18 cellular contexts compared by ENCODE assay signal in genomic region chr1:114745351-114745750, GRCh38. TPM values are rescaled to one million over a fixed set of nuclear protein-coding genes. Genes with fewer than 3 reads are reported as not detected.
DNase-seq lines count a peak whose midpoint lies in the region; ATAC-seq and FAIRE-seq lines count a peak whose summit lies in the region.
"Had no signal": no experiment of that assay in that cellular context is flagged by ENCODE, and none has a peak within 500 bp of the region (broad histone marks: within the 10 kb centered on the region; RNA-seq: fewer than 3 reads in every experiment).

No MANE protein-coding gene starts in this region.

- H3K9me3 ChIP-seq in BLaER1 treated with 17β-estradiol and CSF1 and Interleukin-3, amounts not matched to agents 10 nM and 100 nM (replicated peaks in 1 of 11) = no peaks in the 10 kb centered on the region

- no peak overlapping the region for H3K9ac ChIP-seq in BLaER1 treated with 17β-estradiol and CSF1 and Interleukin-3, amounts not matched to agents 10 nM and 100 nM

- H3K27me3 Mint-ChIP-seq in T-helper 1 cell treated with Interleukin-12 subunit alpha and Interleukin-12 subunit beta and Interleukin-4 antibody, amounts not matched to agents 30 μg/mL and 1 μg/mL, for 36 hours (ENCODE audit: low read depth) = no peaks in the 10 kb centered on the region

- no peak overlapping the region for H3K4me3 ChIP-seq in BLaER1 treated with 17β-estradiol and CSF1 and Interleukin-3, amounts not matched to agents 10 nM and 100 nM
- H3K4me3 ChIP-seq: PC-9 had no signal

- DNase-seq in A172 (ENCODE audit: low spot score) (peak; percentile 10), iris pigment epithelial cell (ENCODE audit: low read depth) (peak; percentile 16), HTR-8/SVneo (ENCODE audit: insufficient read length, low spot score) (no peak)
- DNase-seq: activated gamma-delta T cell; effector CD8-positive, alpha-beta T cell; mesenchymal stem cell; NCI-H2081; NCI-H526 treated with DMSO at 0.1 percent for 48 hours; occipital lobe; PC-9; stimulated activated CD4-positive, alpha-beta T cell treated with anti-CD3 and anti-CD28 coated beads, Interleukin-12 subunit alpha, Interleukin-12 subunit beta, amount 100 ng/mL, for 4 hours; SW 1271 had no signal

- peaks cover 98 to 100% (median 100%) of the 10 kb centered on the region in 11 experiments for H4K20me1 ChIP-seq in BLaER1 treated with 17β-estradiol and CSF1 and Interleukin-3, amounts not matched to agents 10 nM and 100 nM

- peaks cover 91 to 100% (median 99%) of the 10 kb centered on the region in 11 experiments for H3K36me3 ChIP-seq in BLaER1 treated with 17β-estradiol and CSF1 and Interleukin-3, amounts not matched to agents 10 nM and 100 nM

- peak overlapping the region; percentile 52 for H3K27ac Mint-ChIP-seq in T-helper 1 cell treated with Interleukin-12 subunit alpha and Interleukin-12 subunit beta and Interleukin-4 antibody, amounts not matched to agents 30 μg/mL and 1 μg/mL, for 36 hours

- H3K36me3 Mint-ChIP-seq in T-helper 1 cell treated with Interleukin-12 subunit alpha and Interleukin-12 subunit beta and Interleukin-4 antibody, amounts not matched to agents 30 μg/mL and 1 μg/mL, for 36 hours (ENCODE audit: low read depth) = peaks cover 51% of the 10 kb centered on the region

- no peak for FAIRE-seq in HTR-8/SVneo (lab: Jason Lieb, UNC)
- FAIRE-seq: frontal cortex had no signal

- ATAC-seq in HG03457 (IDR thresholded peaks at IDR 0.05; ENCODE audit: unreplicated experiment) = no peak
- ATAC-seq in HG03439 (IDR thresholded peaks at IDR 0.05; ENCODE audit: unreplicated experiment) = no peak

- H3K4me3 Mint-ChIP-seq in T-helper 1 cell treated with Interleukin-12 subunit alpha and Interleukin-12 subunit beta and Interleukin-4 antibody, amounts not matched to agents 30 μg/mL and 1 μg/mL, for 36 hours = no peak overlapping the region

- no peaks in the 10 kb centered on the region for H3K27me3 ChIP-seq in BLaER1 treated with 17β-estradiol and CSF1 and Interleukin-3, amounts not matched to agents 10 nM and 100 nM

- H3K4me1 Mint-ChIP-seq in T-helper 1 cell treated with Interleukin-12 subunit alpha and Interleukin-12 subunit beta and Interleukin-4 antibody, amounts not matched to agents 30 μg/mL and 1 μg/mL, for 36 hours (ENCODE audit: low read depth) = peaks cover 41% of the 10 kb centered on the region

- H3K4me1 ChIP-seq in BLaER1 treated with 17β-estradiol and CSF1 and Interleukin-3, amounts not matched to agents 10 nM and 100 nM = peaks cover 0 to 58% (median 10%) of the 10 kb centered on the region in 10 experiments; a peak in 11 of 20 replicates

- H3K4me2 ChIP-seq in BLaER1 treated with 17β-estradiol and CSF1 and Interleukin-3, amounts not matched to agents 10 nM and 100 nM = peak overlapping the region in 4 of 11 experiments; percentile 9 to 42 (median 29); a peak in 5 of 22 replicates
- H3K4me2 ChIP-seq: PC-9 had no signal

- no peaks in the 10 kb centered on the region for H3K9me3 Mint-ChIP-seq in T-helper 1 cell treated with Interleukin-12 subunit alpha and Interleukin-12 subunit beta and Interleukin-4 antibody, amounts not matched to agents 30 μg/mL and 1 μg/mL, for 36 hours

- peak overlapping the region in 8 of 11 experiments; percentile 1 to 61 (median 36); a peak in 8 of 22 replicates for H3K27ac ChIP-seq in BLaER1 treated with 17β-estradiol and CSF1 and Interleukin-3, amounts not matched to agents 10 nM and 100 nM
- H3K27ac ChIP-seq: PC-9 had no signal

RNA-seq across cellular contexts. Expression of gene CSDE1, which starts 12.4 kb away (rescaled TPM):
- total RNA-seq in A172 (2014; rRNA removed; shearing (Covaris generic)) = 402 and 657 TPM in 2 replicates

RNA-seq across cellular contexts. Expression of gene NRAS, which starts 28.8 kb away (rescaled TPM):
- 143 and 160 TPM in 2 replicates for total RNA-seq in A172 (2014; rRNA removed; shearing (Covaris generic))

RNA-seq across cellular contexts. Expression of gene SIKE1, which starts 35.1 kb away (rescaled TPM):
- total RNA-seq in A172 (2014; rRNA removed; shearing (Covaris generic)) = 45.6 and 53.9 TPM in 2 replicates

RNA-seq across cellular contexts. Expression of gene AMPD1, which starts 50.0 kb away (rescaled TPM):
- total RNA-seq in A172 (2014; rRNA removed; shearing (Covaris generic)) = 0.60 TPM in 1 of 2 replicates, not detected in the other
- total RNA-seq: frontal cortex, occipital lobe, PC-9, temporal lobe had no signal
